Comparison of ENCODE assay signal across 1 cellular context in genomic region chr17:50151937-50152547, GRCh38.
A peak's percentile ranks its signal among the peaks of the same experiment; 100 is the strongest.
TF ChIP-seq lines count a peak whose summit lies in the region.

No MANE protein-coding gene starts in this region.

TF ChIP-seq in HepG2, 621 proteins besides CTCF, POLR2A, EP300 and RAD21 (continued from another document):
- TF ChIP-seq ZNF687 (CRISPR knock-in tag; IDR thresholded peaks at IDR 0.05): peak; percentile 68
- peak; percentile 59; the same call in 1 of the 2 replicates for TF ChIP-seq ZNF772 (CRISPR knock-in tag; IDR thresholded peaks at IDR 0.05)
- TF ChIP-seq ZNF335 (CRISPR knock-in tag; IDR thresholded peaks at IDR 0.05): no peak
- TF ChIP-seq ZNF543 (CRISPR knock-in tag; IDR thresholded peaks at IDR 0.05): no peak
- peak; percentile 65; the same call in 1 of the 2 replicates for TF ChIP-seq ZNF768 (CRISPR knock-in tag; IDR thresholded peaks at IDR 0.05)
- TF ChIP-seq MTF1 (CRISPR knock-in tag; IDR thresholded peaks at IDR 0.05): no peak
- no peak for TF ChIP-seq DNMT3B (CRISPR knock-in tag; conservative IDR thresholded peaks at IDR 0.05)
- no peak for TF ChIP-seq MLLT10 (CRISPR knock-in tag; IDR thresholded peaks at IDR 0.05)
- TF ChIP-seq KLF12 (CRISPR knock-in tag; IDR thresholded peaks at IDR 0.05; ENCODE audit: borderline replicate concordance): no peak
- no peak for TF ChIP-seq RARA (CRISPR knock-in tag; IDR thresholded peaks at IDR 0.05)
- no peak for TF ChIP-seq ZNF264 (CRISPR knock-in tag; IDR thresholded peaks at IDR 0.05)
- no peak for TF ChIP-seq LCORL (IDR thresholded peaks at IDR 0.05)
- TF ChIP-seq LCORL (CRISPR knock-in tag; IDR thresholded peaks at IDR 0.05): peak; percentile 88; the same call in 1 of the 2 replicates
- TF ChIP-seq DDIT3 (CRISPR knock-in tag; IDR thresholded peaks at IDR 0.05): no peak
- TF ChIP-seq ZNF781 (CRISPR knock-in tag; IDR thresholded peaks at IDR 0.05; ENCODE audit: borderline replicate concordance, not compliant biosample characterization): no peak
- TF ChIP-seq ETS1 (CRISPR knock-in tag; IDR thresholded peaks at IDR 0.05): no peak
- no peak for TF ChIP-seq TOE1 (CRISPR knock-in tag; IDR thresholded peaks at IDR 0.05)
- peak; percentile 65; the same call in 1 of the 2 replicates for TF ChIP-seq ZNF777 (CRISPR knock-in tag; IDR thresholded peaks at IDR 0.05)
- TF ChIP-seq ZC3H13 (CRISPR knock-in tag; IDR thresholded peaks at IDR 0.05): no peak
- 0 out of 2 replicates have a peak, but pooled peaks have one; percentile 48 for TF ChIP-seq ZNF639 (CRISPR knock-in tag; conservative IDR thresholded peaks at IDR 0.05)
- no peak for TF ChIP-seq ATF2 (CRISPR knock-in tag; IDR thresholded peaks at IDR 0.05)
- no peak for TF ChIP-seq MEIS2 (CRISPR knock-in tag; IDR thresholded peaks at IDR 0.05)
- no peak for TF ChIP-seq FOXJ3 (CRISPR knock-in tag; IDR thresholded peaks at IDR 0.05; ENCODE audit: borderline replicate concordance)
- TF ChIP-seq AKNA (CRISPR knock-in tag; IDR thresholded peaks at IDR 0.05; ENCODE audit: borderline replicate concordance): no peak
- TF ChIP-seq MLXIP (CRISPR knock-in tag; IDR thresholded peaks at IDR 0.05; ENCODE audit: borderline replicate concordance): no peak
- no peak for TF ChIP-seq ZNF441 (CRISPR knock-in tag; IDR thresholded peaks at IDR 0.05; ENCODE audit: borderline replicate concordance)
- no peak for TF ChIP-seq FOXM1 (CRISPR knock-in tag; IDR thresholded peaks at IDR 0.05)
- no peak for TF ChIP-seq ZFP36 (IDR thresholded peaks at IDR 0.05; ENCODE audit: borderline replicate concordance, low read depth, low read length, partially characterized antibody)
- peak; percentile 65 to 79; a peak in 3 of 4 replicates for TF ChIP-seq HMGXB4 (CRISPR knock-in tag; IDR thresholded peaks at IDR 0.05; ENCODE audit: borderline replicate concordance in 1 of 2, low read depth in 1 of 2)
- TF ChIP-seq ZNF883 (CRISPR knock-in tag; IDR thresholded peaks at IDR 0.05; ENCODE audit: not compliant biosample characterization): no peak
- TF ChIP-seq MBNL3 (CRISPR knock-in tag; conservative IDR thresholded peaks at IDR 0.05): no peak
- peak; percentile 77 for TF ChIP-seq ZFY (CRISPR knock-in tag; IDR thresholded peaks at IDR 0.05)
- TF ChIP-seq ZSCAN30 (CRISPR knock-in tag; IDR thresholded peaks at IDR 0.05): no peak
- peak; percentile 84 for TF ChIP-seq YEATS2 (CRISPR knock-in tag; IDR thresholded peaks at IDR 0.05; ENCODE audit: borderline replicate concordance)
- TF ChIP-seq PATZ1 (CRISPR knock-in tag; IDR thresholded peaks at IDR 0.05): peak; percentile 91
TF ChIP-seq in HepG2: peak in this region for 192.
